23 cellular contexts compared by ENCODE assay signal in genomic region chr9:78396087-78396486, GRCh38.
A peak's percentile ranks its signal among the peaks of the same experiment; 100 is the strongest.
DNase-seq lines count a peak whose midpoint lies in the region; ATAC-seq and TF ChIP-seq lines count a peak whose summit lies in the region.
"Had no signal": no experiment of that assay in that cellular context is flagged by ENCODE, and none has a peak within 500 bp of the region (broad histone marks: within the 10 kb centered on the region; RNA-seq: fewer than 3 reads in every experiment).

No MANE protein-coding gene starts in this region.

- H3K4me3 ChIP-seq in endodermal cell (ENCODE audit: low read length) (peak overlapping the region; percentile 66), liver (ENCODE audit: low read depth in 1 of 3, low read length in 3 of 3) (no peak overlapping the region), esophagus muscularis mucosa (no peak overlapping the region)
- H3K4me3 ChIP-seq: PC-9, SJSA1 had no signal

- H3K36me3 ChIP-seq in endodermal cell (ENCODE audit: control insufficient read depth, insufficient read depth, low read length) (no peaks in the 10 kb centered on the region), liver (ENCODE audit: control insufficient read depth in 4 of 4, insufficient read depth in 3 of 4, low read depth in 1 of 4, low read length in 3 of 4) (no peaks in the 10 kb centered on the region), esophagus muscularis mucosa (no peaks in the 10 kb centered on the region)
- H3K36me3 ChIP-seq: BE2C, SJSA1 had no signal

- POLR2A ChIA-PET in RWPE1 (lab: Yijun Ruan, JAX; ENCODE audit: low non-redundant PET), result no interaction called here

- no peak for TF ChIP-seq RAD21 in liver (IDR thresholded peaks at IDR 0.05)

- peaks cover 39% of the 10 kb centered on the region for H3K9me3 Mint-ChIP-seq in endodermal cell

- peaks cover 33% of the 10 kb centered on the region for H3K4me1 Mint-ChIP-seq in endodermal cell
- H3K4me1 Mint-ChIP-seq: CD14-positive monocyte had no signal

- no peak overlapping the region for H3K9ac ChIP-seq in endodermal cell (ENCODE audit: extremely low read depth, low read length, poor library complexity, severe bottlenecking)
- no peak overlapping the region for H3K9ac ChIP-seq in liver (ENCODE audit: low read depth in 1 of 2, low read length in 2 of 2)

- H3K36me3 Mint-ChIP-seq in endodermal cell (ENCODE audit: low read depth), result peaks cover 22% of the 10 kb centered on the region

- no peaks in the 10 kb centered on the region for H3K4me1 ChIP-seq in endodermal cell (ENCODE audit: control insufficient read depth, insufficient read depth, low read length)
- H3K4me1 ChIP-seq in liver (ENCODE audit: control insufficient read depth in 4 of 4, insufficient read depth in 4 of 4, low read length in 3 of 4), result no peaks in the 10 kb centered on the region
- H3K4me1 ChIP-seq in esophagus muscularis mucosa, result no peaks in the 10 kb centered on the region

- no peak for TF ChIP-seq CTCF in endodermal cell (conservative IDR thresholded peaks at IDR 0.05)
- no peak for TF ChIP-seq CTCF in liver (IDR thresholded peaks at IDR 0.05; ENCODE audit: low read depth, low read length, missing input control)
- TF ChIP-seq CTCF in RWPE1 (conservative IDR thresholded peaks at IDR 0.05; ENCODE audit: low read depth), result no peak
- no peak for TF ChIP-seq CTCF in esophagus muscularis mucosa (IDR thresholded peaks at IDR 0.05)

- TF ChIP-seq POLR2A in esophagus muscularis mucosa (IDR thresholded peaks at IDR 0.05; ENCODE audit: low read depth), result no peak

- ATAC-seq in stimulated activated naive CD8-positive, alpha-beta T cell treated with anti-CD3 and anti-CD28 coated beads, Interleukin-15, Interleukin-2, amounts not matched to agents 100 U/mL and 50 U/mL, for 24 hours, result no peak

- peak; percentile 15 for DNase-seq in NCI-H2227 treated with DMSO at 0.1 percent for 48 hours (lab: John Stamatoyannopoulos, UW)
- DNase-seq in NCI-H2227 (lab: John Stamatoyannopoulos, UW; ENCODE audit: unreplicated experiment), result no peak
- no peak for DNase-seq in endodermal cell
- DNase-seq in stimulated activated naive CD8-positive, alpha-beta T cell treated with anti-CD3 and anti-CD28 coated beads, Interleukin-15, Interleukin-2, amounts not matched to agents 100 U/mL and 50 U/mL, for 24 hours, result no peak
- no peak for DNase-seq in stimulated activated CD4-positive, alpha-beta T cell treated with anti-CD3 and anti-CD28 coated beads, Interleukin-4, amount 100 ng/mL, for 24 hours
- no peak for DNase-seq in RWPE1 (ENCODE audit: low spot score)
- no peak for DNase-seq in esophagus muscularis mucosa (ENCODE audit: extremely low spot score)
- DNase-seq: BE2C; Calu3; DMS79 treated with DMSO at 0.1 percent for 48 hours; H9; NCI-H1092; NCI-H1417 treated with DMSO at 0.1 percent for 48 hours; NCI-H2081; NCI-H524; NCI-H748 treated with DMSO at 0.1 percent for 48 hours; NK-92 treated with Interleukin-12 subunit alpha and Interleukin-12 subunit beta, amount 100 ng/mL, for 24 hours; PC-9; Right ventricle myocardium superior had no signal

- 94 to 100% methylated on average over 2 of the region's 2 CpGs for WGBS in endodermal cell (ENCODE audit: insufficient coverage in 1 of 2, insufficient read length in 1 of 2), 2 experiments
- WGBS in liver, result 54% methylated on average over 2 of the region's 2 CpGs
- 80% methylated on average over 2 of the region's 2 CpGs for WGBS in esophagus muscularis mucosa

- peaks cover 2% of the 10 kb centered on the region for H3K27me3 Mint-ChIP-seq in endodermal cell (ENCODE audit: insufficient read depth)

- H3K27me3 ChIP-seq in endodermal cell (ENCODE audit: control insufficient read depth, insufficient read depth, low read length, poor library complexity, severe bottlenecking), result no peaks in the 10 kb centered on the region
- H3K27me3 ChIP-seq in liver (ENCODE audit: control insufficient read depth in 4 of 4, insufficient read depth in 4 of 4, low read length in 3 of 4), result no peaks in the 10 kb centered on the region
- peaks cover 0 to 10% (median 0%) of the 10 kb centered on the region in 4 donors for H3K27me3 ChIP-seq in esophagus muscularis mucosa
- H3K27me3 ChIP-seq: BE2C, SJSA1 had no signal

- H3K27ac Mint-ChIP-seq in endodermal cell, result no peak overlapping the region
- H3K27ac Mint-ChIP-seq: CD14-positive monocyte had no signal

- H3K4me3 Mint-ChIP-seq in endodermal cell, result no peak overlapping the region
- H3K4me3 Mint-ChIP-seq: CD14-positive monocyte, H9 had no signal

- intact Hi-C loops in esophagus muscularis mucosa (cut with DNase I), result no loop called here

- H3K9me3 ChIP-seq in endodermal cell (ENCODE audit: control insufficient read depth, low read length), result peaks cover 34% of the 10 kb centered on the region
- H3K9me3 ChIP-seq in liver (ENCODE audit: control insufficient read depth in 4 of 4, low read length in 3 of 4), result peaks cover 0 to 12% (median 5%) of the 10 kb centered on the region in 4 donors
- peaks cover 0 to 10% (median 8%) of the 10 kb centered on the region in 4 donors for H3K9me3 ChIP-seq in esophagus muscularis mucosa

- no peak for TF ChIP-seq EP300 in esophagus muscularis mucosa (IDR thresholded peaks at IDR 0.05)

- no peak overlapping the region for H3K27ac ChIP-seq in endodermal cell (ENCODE audit: low read depth, low read length)
- no peak overlapping the region for H3K27ac ChIP-seq in liver (ENCODE audit: low read depth in 1 of 2, low read length in 2 of 2)
- no peak overlapping the region for H3K27ac ChIP-seq in RWPE1
- no peak overlapping the region for H3K27ac ChIP-seq in esophagus muscularis mucosa (replicated peaks in 1 of 4)
- H3K27ac ChIP-seq: 22Rv1, PC-9, SJSA1 had no signal

- CTCF ChIA-PET in RWPE1 (lab: Yijun Ruan, JAX), result no interaction called here

TF ChIP-seq in liver, 16 proteins besides CTCF, POLR2A, EP300 and RAD21:
- TF ChIP-seq RXRA (IDR thresholded peaks at IDR 0.05) (peak; percentile 47 to 62), TAF1 (conservative IDR thresholded peaks at IDR 0.05) (no peak), SP1 (IDR thresholded peaks at IDR 0.05) (no peak), NR2F2 (IDR thresholded peaks at IDR 0.05) (peak; percentile 82)
TF ChIP-seq in liver: peak in this region for 2.
